In genomic region chr10:4633776-4634175, GRCh38 we compare ENCODE assay signal across 25 cellular contexts.
"Had no signal": no experiment of that assay in that cellular context is flagged by ENCODE, and none has a peak within 500 bp of the region (broad histone marks: within the 10 kb centered on the region; RNA-seq: fewer than 3 reads in every experiment).

No MANE protein-coding gene starts in this region.

- H3K4me1 ChIP-seq: ascending aorta, breast epithelium had no signal

- H3K27me3 ChIP-seq: ascending aorta, breast epithelium had no signal

- H3K27me3 Mint-ChIP-seq: activated CD4-positive, alpha-beta memory T cell treated with anti-CD3 and anti-CD28 coated beads for 36 hours; activated CD4-positive, alpha-beta T cell treated with anti-CD3 and anti-CD28 coated beads for 36 hours; activated naive CD8-positive, alpha-beta T cell treated with anti-CD3 and anti-CD28 coated beads for 36 hours; activated naive CD8-positive, alpha-beta T cell treated with anti-CD3 and anti-CD28 coated beads, Interleukin-2, amount 50 U/mL, for 24 hours; brain had no signal

- H3K4me3 Mint-ChIP-seq: activated CD4-positive, alpha-beta memory T cell treated with anti-CD3 and anti-CD28 coated beads for 36 hours; activated CD4-positive, alpha-beta T cell treated with anti-CD3 and anti-CD28 coated beads for 36 hours; activated CD4-positive, alpha-beta T cell treated with anti-CD3 and anti-CD28 coated beads, Interleukin-2, amount 10 ng/mL, durations not matched to agents 24 days and 14 days; activated CD8-positive, alpha-beta T cell treated with anti-CD3 and anti-CD28 coated beads, Interleukin-2, amount 10 ng/mL, durations not matched to agents 7 days and 5 days; activated naive CD4-positive, alpha-beta T cell treated with anti-CD3 and anti-CD28 coated beads, Interleukin-2, amount 50 U/mL, for 24 hours; activated naive CD8-positive, alpha-beta T cell treated with anti-CD3 and anti-CD28 coated beads for 36 hours; activated naive CD8-positive, alpha-beta T cell treated with anti-CD3 and anti-CD28 coated beads, Interleukin-2, amount 50 U/mL, for 24 hours; activated T-cell treated with anti-CD3 and anti-CD28 coated beads, Interleukin-2, amount 50 U/mL, for 24 hours; activated T-cell treated with anti-CD3 and anti-CD28 coated beads, Interleukin-2, amount 50 U/mL, for 72 hours; brain; central memory CD8-positive, alpha-beta T cell had no signal

- H3K9me3 ChIP-seq: ascending aorta, breast epithelium had no signal

- H3K4me3 ChIP-seq: ascending aorta, breast epithelium had no signal

- H3K27ac Mint-ChIP-seq: activated CD4-positive, alpha-beta memory T cell treated with anti-CD3 and anti-CD28 coated beads for 36 hours; activated CD4-positive, alpha-beta T cell treated with anti-CD3 and anti-CD28 coated beads for 36 hours; activated CD4-positive, alpha-beta T cell treated with anti-CD3 and anti-CD28 coated beads, Interleukin-2, amount 10 ng/mL, durations not matched to agents 24 days and 14 days; activated CD8-positive, alpha-beta T cell treated with anti-CD3 and anti-CD28 coated beads, Interleukin-2, amount 10 ng/mL, durations not matched to agents 7 days and 5 days; activated naive CD4-positive, alpha-beta T cell treated with anti-CD3 and anti-CD28 coated beads, Interleukin-2, amount 50 U/mL, for 24 hours; activated naive CD8-positive, alpha-beta T cell treated with anti-CD3 and anti-CD28 coated beads for 36 hours; activated naive CD8-positive, alpha-beta T cell treated with anti-CD3 and anti-CD28 coated beads, Interleukin-2, amount 50 U/mL, for 24 hours; activated T-cell treated with anti-CD3 and anti-CD28 coated beads, Interleukin-2, amount 50 U/mL, for 24 hours; activated T-cell treated with anti-CD3 and anti-CD28 coated beads, Interleukin-2, amount 50 U/mL, for 72 hours; brain had no signal

- H3K4me1 Mint-ChIP-seq: activated CD4-positive, alpha-beta T cell treated with anti-CD3 and anti-CD28 coated beads for 36 hours; activated CD4-positive, alpha-beta T cell treated with anti-CD3 and anti-CD28 coated beads, Interleukin-2, amount 10 ng/mL, durations not matched to agents 24 days and 14 days; activated naive CD4-positive, alpha-beta T cell treated with anti-CD3 and anti-CD28 coated beads, Interleukin-2, amount 50 U/mL, for 24 hours; central memory CD8-positive, alpha-beta T cell had no signal

- H3K36me3 ChIP-seq: ascending aorta, breast epithelium had no signal

- H3K27ac ChIP-seq: ascending aorta, breast epithelium had no signal

- ATAC-seq: activated CD4-positive, alpha-beta T cell treated with anti-CD3 and anti-CD28 coated beads for 36 hours; activated CD8-positive, alpha-beta T cell treated with anti-CD3 and anti-CD28 coated beads, Interleukin-2, amount 10 ng/mL, durations not matched to agents 7 days and 5 days; activated naive CD8-positive, alpha-beta T cell treated with anti-CD3 and anti-CD28 coated beads, Interleukin-2, amount 50 U/mL, for 24 hours; activated T-cell treated with anti-CD3 and anti-CD28 coated beads, Interleukin-2, amount 50 U/mL, for 72 hours; esophagus mucosa had no signal

- H3K36me3 Mint-ChIP-seq: activated CD4-positive, alpha-beta memory T cell treated with anti-CD3 and anti-CD28 coated beads for 36 hours; activated naive CD4-positive, alpha-beta T cell treated with anti-CD3 and anti-CD28 coated beads, Interleukin-2, amount 50 U/mL, for 24 hours; activated naive CD8-positive, alpha-beta T cell treated with anti-CD3 and anti-CD28 coated beads for 36 hours; brain had no signal

- H3K9me3 Mint-ChIP-seq: activated CD4-positive, alpha-beta memory T cell treated with anti-CD3 and anti-CD28 coated beads for 36 hours; activated naive CD4-positive, alpha-beta T cell treated with anti-CD3 and anti-CD28 coated beads, Interleukin-2, amount 50 U/mL, for 24 hours; activated naive CD8-positive, alpha-beta T cell treated with anti-CD3 and anti-CD28 coated beads for 36 hours; activated naive CD8-positive, alpha-beta T cell treated with anti-CD3 and anti-CD28 coated beads, Interleukin-2, amount 50 U/mL, for 24 hours; activated T-cell treated with anti-CD3 and anti-CD28 coated beads, Interleukin-2, amount 50 U/mL, for 24 hours; activated T-cell treated with anti-CD3 and anti-CD28 coated beads, Interleukin-2, amount 50 U/mL, for 72 hours; brain; central memory CD8-positive, alpha-beta T cell had no signal

- DNase-seq: activated CD4-positive, alpha-beta memory T cell treated with anti-CD3 and anti-CD28 coated beads for 36 hours; activated CD4-positive, alpha-beta T cell treated with anti-CD3 and anti-CD28 coated beads for 36 hours; activated CD4-positive, alpha-beta T cell treated with anti-CD3 and anti-CD28 coated beads, Interleukin-2, amount 10 ng/mL, durations not matched to agents 24 days and 14 days; activated CD4-positive, CD25-positive, alpha-beta regulatory T cell; activated CD4-positive, CD25-positive, alpha-beta regulatory T cell treated with anti-CD3 and anti-CD28 coated beads, Interleukin-2, amount 50 U/mL, for 72 hours; activated CD8-positive, alpha-beta memory T cell treated with anti-CD3 and anti-CD28 coated beads, Interleukin-2, amount 50 U/mL, for 48 hours; activated CD8-positive, alpha-beta T cell treated with anti-CD3 and anti-CD28 coated beads, Interleukin-2, amount 10 ng/mL, durations not matched to agents 7 days and 5 days; activated gamma-delta T cell; activated naive CD4-positive, alpha-beta T cell; activated naive CD8-positive, alpha-beta T cell treated with anti-CD3 and anti-CD28 coated beads for 36 hours; activated naive CD8-positive, alpha-beta T cell treated with anti-CD3 and anti-CD28 coated beads, Interleukin-2, amount 50 U/mL, for 24 hours; activated T-cell treated with anti-CD3 and anti-CD28 coated beads for 4 hours; activated T-cell treated with anti-CD3 and anti-CD28 coated beads, Interleukin-2, amount 50 U/mL, for 24 hours; activated T-cell treated with anti-CD3 and anti-CD28 coated beads, Interleukin-2, amount 50 U/mL, for 72 hours; cortex of kidney; effector CD8-positive, alpha-beta T cell; foreskin fibroblast; head of caudate nucleus; T-helper 2 cell had no signal
